Comparison of ENCODE assay signal across 1 cellular context in the genomic region with DNA sequence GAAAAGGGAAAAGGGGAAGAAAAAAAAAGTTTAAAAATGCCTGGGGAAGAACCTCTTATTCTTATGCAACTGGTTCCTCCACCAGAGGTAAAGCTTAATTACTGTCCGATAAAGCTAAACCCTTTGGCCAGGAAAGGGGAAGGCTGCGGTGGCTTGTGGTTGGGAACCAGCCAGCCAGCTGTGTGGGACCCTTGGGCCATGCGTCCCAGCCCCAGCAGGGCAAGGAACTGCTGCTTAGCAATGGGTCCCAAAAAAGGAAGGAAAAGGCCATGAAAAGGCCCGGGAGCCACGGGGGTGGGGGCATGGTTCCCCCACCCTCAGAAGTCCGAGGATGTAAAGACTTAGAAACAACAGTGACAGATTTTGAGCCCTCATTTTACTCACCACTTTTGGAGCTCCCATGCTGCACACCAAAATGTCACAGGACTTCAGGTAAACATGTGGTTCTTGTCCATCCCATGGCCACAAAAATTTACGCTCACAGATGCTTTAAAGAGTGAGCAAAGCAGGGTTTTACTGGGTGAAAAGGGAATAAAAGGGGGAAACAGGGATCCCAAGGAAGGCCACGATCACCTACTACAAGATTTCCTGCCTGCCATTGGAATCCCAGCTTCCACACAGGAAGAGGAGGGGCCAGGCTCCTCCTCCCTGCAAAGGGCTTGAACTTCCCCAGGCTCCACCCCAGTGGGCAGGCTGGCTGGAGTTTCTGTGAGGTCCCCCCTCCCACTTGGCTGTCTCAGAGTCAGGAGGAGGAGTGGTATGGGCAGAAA.
TF ChIP-seq lines count a peak whose summit lies in the region.

No MANE protein-coding gene starts in this region.

TF ChIP-seq in HepG2, 621 proteins besides CTCF, POLR2A, EP300 and RAD21 (continued from another document and continues in another):
- TF ChIP-seq, protein P1, sequence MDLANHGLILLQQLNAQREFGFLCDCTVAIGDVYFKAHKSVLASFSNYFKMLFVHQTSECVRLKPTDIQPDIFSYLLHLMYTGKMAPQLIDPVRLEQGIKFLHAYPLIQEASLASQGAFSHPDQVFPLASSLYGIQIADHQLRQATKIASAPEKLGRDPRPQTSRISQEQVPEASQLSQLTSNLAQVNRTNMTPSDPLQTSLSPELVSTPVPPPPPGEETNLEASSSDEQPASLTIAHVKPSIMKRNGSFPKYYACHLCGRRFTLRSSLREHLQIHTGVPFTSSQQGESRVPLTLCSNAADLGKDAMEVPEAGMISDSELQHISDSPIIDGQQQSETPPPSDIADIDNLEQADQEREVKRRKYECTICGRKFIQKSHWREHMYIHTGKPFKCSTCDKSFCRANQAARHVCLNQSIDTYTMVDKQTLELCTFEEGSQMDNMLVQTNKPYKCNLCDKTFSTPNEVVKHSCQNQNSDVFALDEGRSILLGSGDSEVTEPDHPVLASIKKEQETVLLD (CRISPR knock-in tag; IDR thresholded peaks at IDR 0.05; ENCODE audit: low read depth), result no peak
- peak; percentile 54 for TF ChIP-seq ZNF317 (CRISPR knock-in tag; IDR thresholded peaks at IDR 0.05)
- no peak for TF ChIP-seq ETV6 (CRISPR knock-in tag; conservative IDR thresholded peaks at IDR 0.05)
- TF ChIP-seq, protein P2, sequence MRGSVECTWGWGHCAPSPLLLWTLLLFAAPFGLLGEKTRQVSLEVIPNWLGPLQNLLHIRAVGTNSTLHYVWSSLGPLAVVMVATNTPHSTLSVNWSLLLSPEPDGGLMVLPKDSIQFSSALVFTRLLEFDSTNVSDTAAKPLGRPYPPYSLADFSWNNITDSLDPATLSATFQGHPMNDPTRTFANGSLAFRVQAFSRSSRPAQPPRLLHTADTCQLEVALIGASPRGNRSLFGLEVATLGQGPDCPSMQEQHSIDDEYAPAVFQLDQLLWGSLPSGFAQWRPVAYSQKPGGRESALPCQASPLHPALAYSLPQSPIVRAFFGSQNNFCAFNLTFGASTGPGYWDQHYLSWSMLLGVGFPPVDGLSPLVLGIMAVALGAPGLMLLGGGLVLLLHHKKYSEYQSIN (CRISPR knock-in tag; IDR thresholded peaks at IDR 0.05; ENCODE audit: borderline replicate concordance), result no peak
- TF ChIP-seq, protein P3, sequence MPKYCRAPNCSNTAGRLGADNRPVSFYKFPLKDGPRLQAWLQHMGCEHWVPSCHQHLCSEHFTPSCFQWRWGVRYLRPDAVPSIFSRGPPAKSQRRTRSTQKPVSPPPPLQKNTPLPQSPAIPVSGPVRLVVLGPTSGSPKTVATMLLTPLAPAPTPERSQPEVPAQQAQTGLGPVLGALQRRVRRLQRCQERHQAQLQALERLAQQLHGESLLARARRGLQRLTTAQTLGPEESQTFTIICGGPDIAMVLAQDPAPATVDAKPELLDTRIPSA (CRISPR knock-in tag; IDR thresholded peaks at IDR 0.05; ENCODE audit: borderline replicate concordance), result no peak
- peak; percentile 42; the same call in 1 of the 2 replicates for TF ChIP-seq HOXA3 (CRISPR knock-in tag; IDR thresholded peaks at IDR 0.05)
- TF ChIP-seq ZNF20 (CRISPR knock-in tag; IDR thresholded peaks at IDR 0.05), result no peak
- TF ChIP-seq ZNF558 (CRISPR knock-in tag; IDR thresholded peaks at IDR 0.05; ENCODE audit: borderline replicate concordance), result no peak
- no peak for TF ChIP-seq ZFP41 (CRISPR knock-in tag; IDR thresholded peaks at IDR 0.05; ENCODE audit: borderline replicate concordance)
- TF ChIP-seq, protein P4, sequence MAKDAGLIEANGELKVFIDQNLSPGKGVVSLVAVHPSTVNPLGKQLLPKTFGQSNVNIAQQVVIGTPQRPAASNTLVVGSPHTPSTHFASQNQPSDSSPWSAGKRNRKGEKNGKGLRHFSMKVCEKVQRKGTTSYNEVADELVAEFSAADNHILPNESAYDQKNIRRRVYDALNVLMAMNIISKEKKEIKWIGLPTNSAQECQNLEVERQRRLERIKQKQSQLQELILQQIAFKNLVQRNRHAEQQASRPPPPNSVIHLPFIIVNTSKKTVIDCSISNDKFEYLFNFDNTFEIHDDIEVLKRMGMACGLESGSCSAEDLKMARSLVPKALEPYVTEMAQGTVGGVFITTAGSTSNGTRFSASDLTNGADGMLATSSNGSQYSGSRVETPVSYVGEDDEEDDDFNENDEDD (CRISPR knock-in tag; IDR thresholded peaks at IDR 0.05; ENCODE audit: borderline replicate concordance), result no peak
- TF ChIP-seq ZNF274 (CRISPR knock-in tag; IDR thresholded peaks at IDR 0.05), result no peak
- TF ChIP-seq ZKSCAN1 (IDR thresholded peaks at IDR 0.05; ENCODE audit: low read length), result no peak
- TF ChIP-seq ZNF549 (CRISPR knock-in tag; IDR thresholded peaks at IDR 0.05), result no peak
- TF ChIP-seq SAFB2 (CRISPR knock-in tag; IDR thresholded peaks at IDR 0.05; ENCODE audit: borderline replicate concordance, low read depth), result no peak
- TF ChIP-seq, protein P5, sequence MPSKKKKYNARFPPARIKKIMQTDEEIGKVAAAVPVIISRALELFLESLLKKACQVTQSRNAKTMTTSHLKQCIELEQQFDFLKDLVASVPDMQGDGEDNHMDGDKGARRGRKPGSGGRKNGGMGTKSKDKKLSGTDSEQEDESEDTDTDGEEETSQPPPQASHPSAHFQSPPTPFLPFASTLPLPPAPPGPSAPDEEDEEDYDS (CRISPR knock-in tag; IDR thresholded peaks at IDR 0.05), result peak; percentile 62; the same call in 1 of the 2 replicates
- peak; percentile 49; the same call in 1 of the 2 replicates for TF ChIP-seq ZNF333 (CRISPR knock-in tag; IDR thresholded peaks at IDR 0.05; ENCODE audit: borderline replicate concordance)
- TF ChIP-seq, protein P6, sequence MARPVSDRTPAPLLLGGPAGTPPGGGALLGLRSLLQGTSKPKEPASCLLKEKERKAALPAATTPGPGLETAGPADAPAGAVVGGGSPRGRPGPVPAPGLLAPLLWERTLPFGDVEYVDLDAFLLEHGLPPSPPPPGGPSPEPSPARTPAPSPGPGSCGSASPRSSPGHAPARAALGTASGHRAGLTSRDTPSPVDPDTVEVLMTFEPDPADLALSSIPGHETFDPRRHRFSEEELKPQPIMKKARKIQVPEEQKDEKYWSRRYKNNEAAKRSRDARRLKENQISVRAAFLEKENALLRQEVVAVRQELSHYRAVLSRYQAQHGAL (CRISPR knock-in tag; IDR thresholded peaks at IDR 0.05; ENCODE audit: not compliant biosample characterization), result no peak
- no peak for TF ChIP-seq SOX13 (IDR thresholded peaks at IDR 0.05)
- no peak for TF ChIP-seq SOX13 (CRISPR knock-in tag; conservative IDR thresholded peaks at IDR 0.05 in 1 of 2, IDR thresholded peaks at IDR 0.05 in 1 of 2)
- TF ChIP-seq ZNF776 (CRISPR knock-in tag; IDR thresholded peaks at IDR 0.05), result no peak
- no peak for TF ChIP-seq LCORL (IDR thresholded peaks at IDR 0.05)
- TF ChIP-seq LCORL (CRISPR knock-in tag; IDR thresholded peaks at IDR 0.05), result no peak; the same call in 1 of the 2 replicates
- TF ChIP-seq SNAPC2 (CRISPR knock-in tag; IDR thresholded peaks at IDR 0.05), result no peak
- TF ChIP-seq ZNF564 (CRISPR knock-in tag; IDR thresholded peaks at IDR 0.05), result no peak
- TF ChIP-seq ZNF878 (CRISPR knock-in tag; IDR thresholded peaks at IDR 0.05), result 0 out of 2 replicates have a peak, but pooled peaks have one; percentile 36
- peak; percentile 69; the same call in 1 of the 2 replicates for TF ChIP-seq ZNF224 (CRISPR knock-in tag; IDR thresholded peaks at IDR 0.05)
- no peak for TF ChIP-seq REXO4 (CRISPR knock-in tag; IDR thresholded peaks at IDR 0.05; ENCODE audit: borderline replicate concordance)
- TF ChIP-seq, protein P7, sequence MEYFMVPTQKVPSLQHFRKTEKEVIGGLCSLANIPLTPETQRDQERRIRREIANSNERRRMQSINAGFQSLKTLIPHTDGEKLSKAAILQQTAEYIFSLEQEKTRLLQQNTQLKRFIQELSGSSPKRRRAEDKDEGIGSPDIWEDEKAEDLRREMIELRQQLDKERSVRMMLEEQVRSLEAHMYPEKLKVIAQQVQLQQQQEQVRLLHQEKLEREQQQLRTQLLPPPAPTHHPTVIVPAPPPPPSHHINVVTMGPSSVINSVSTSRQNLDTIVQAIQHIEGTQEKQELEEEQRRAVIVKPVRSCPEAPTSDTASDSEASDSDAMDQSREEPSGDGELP (IDR thresholded peaks at IDR 0.05; ENCODE audit: borderline replicate concordance, low read depth), result peak; percentile 54; the same call in 1 of the 2 replicates
- 0 out of 2 replicates have a peak, but pooled peaks have one; percentile 28 for TF ChIP-seq ZNF816 (CRISPR knock-in tag; IDR thresholded peaks at IDR 0.05; ENCODE audit: borderline replicate concordance)
- TF ChIP-seq TSC22D2 (CRISPR knock-in tag; IDR thresholded peaks at IDR 0.05; ENCODE audit: borderline replicate concordance), result peak; percentile 35; the same call in 1 of the 2 replicates
- TF ChIP-seq PAX8 (CRISPR knock-in tag; IDR thresholded peaks at IDR 0.05; ENCODE audit: borderline replicate concordance), result no peak
- TF ChIP-seq ZC3H4 (CRISPR knock-in tag; IDR thresholded peaks at IDR 0.05; ENCODE audit: borderline replicate concordance), result no peak
- no peak for TF ChIP-seq TCF12 (IDR thresholded peaks at IDR 0.05)
- TF ChIP-seq TCF12 (CRISPR knock-in tag; IDR thresholded peaks at IDR 0.05), result no peak
- TF ChIP-seq EEA1 (CRISPR knock-in tag; IDR thresholded peaks at IDR 0.05; ENCODE audit: borderline replicate concordance), result no peak
- TF ChIP-seq RCOR2 (CRISPR knock-in tag; IDR thresholded peaks at IDR 0.05), result no peak
- TF ChIP-seq, protein P8, sequence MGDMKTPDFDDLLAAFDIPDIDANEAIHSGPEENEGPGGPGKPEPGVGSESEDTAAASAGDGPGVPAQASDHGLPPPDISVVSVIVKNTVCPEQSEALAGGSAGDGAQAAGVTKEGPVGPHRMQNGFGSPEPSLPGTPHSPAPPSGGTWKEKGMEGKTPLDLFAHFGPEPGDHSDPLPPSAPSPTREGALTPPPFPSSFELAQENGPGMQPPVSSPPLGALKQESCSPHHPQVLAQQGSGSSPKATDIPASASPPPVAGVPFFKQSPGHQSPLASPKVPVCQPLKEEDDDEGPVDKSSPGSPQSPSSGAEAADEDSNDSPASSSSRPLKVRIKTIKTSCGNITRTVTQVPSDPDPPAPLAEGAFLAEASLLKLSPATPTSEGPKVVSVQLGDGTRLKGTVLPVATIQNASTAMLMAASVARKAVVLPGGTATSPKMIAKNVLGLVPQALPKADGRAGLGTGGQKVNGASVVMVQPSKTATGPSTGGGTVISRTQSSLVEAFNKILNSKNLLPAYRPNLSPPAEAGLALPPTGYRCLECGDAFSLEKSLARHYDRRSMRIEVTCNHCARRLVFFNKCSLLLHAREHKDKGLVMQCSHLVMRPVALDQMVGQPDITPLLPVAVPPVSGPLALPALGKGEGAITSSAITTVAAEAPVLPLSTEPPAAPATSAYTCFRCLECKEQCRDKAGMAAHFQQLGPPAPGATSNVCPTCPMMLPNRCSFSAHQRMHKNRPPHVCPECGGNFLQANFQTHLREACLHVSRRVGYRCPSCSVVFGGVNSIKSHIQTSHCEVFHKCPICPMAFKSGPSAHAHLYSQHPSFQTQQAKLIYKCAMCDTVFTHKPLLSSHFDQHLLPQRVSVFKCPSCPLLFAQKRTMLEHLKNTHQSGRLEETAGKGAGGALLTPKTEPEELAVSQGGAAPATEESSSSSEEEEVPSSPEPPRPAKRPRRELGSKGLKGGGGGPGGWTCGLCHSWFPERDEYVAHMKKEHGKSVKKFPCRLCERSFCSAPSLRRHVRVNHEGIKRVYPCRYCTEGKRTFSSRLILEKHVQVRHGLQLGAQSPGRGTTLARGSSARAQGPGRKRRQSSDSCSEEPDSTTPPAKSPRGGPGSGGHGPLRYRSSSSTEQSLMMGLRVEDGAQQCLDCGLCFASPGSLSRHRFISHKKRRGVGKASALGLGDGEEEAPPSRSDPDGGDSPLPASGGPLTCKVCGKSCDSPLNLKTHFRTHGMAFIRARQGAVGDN (CRISPR knock-in tag; IDR thresholded peaks at IDR 0.05), result peak; percentile 65
- no peak for TF ChIP-seq PAF1 (CRISPR knock-in tag; IDR thresholded peaks at IDR 0.05)
- no peak for TF ChIP-seq AKAP8 (CRISPR knock-in tag; IDR thresholded peaks at IDR 0.05)
- no peak for TF ChIP-seq GLI4 (CRISPR knock-in tag; IDR thresholded peaks at IDR 0.05; ENCODE audit: borderline replicate concordance)
- no peak for TF ChIP-seq XBP1 (CRISPR knock-in tag; IDR thresholded peaks at IDR 0.05)
- TF ChIP-seq NR3C1 (CRISPR knock-in tag; IDR thresholded peaks at IDR 0.05), result no peak
- no peak for TF ChIP-seq HNF4G (IDR thresholded peaks at IDR 0.05; ENCODE audit: borderline replicate concordance, low read depth, low read length)
- no peak for TF ChIP-seq HNF4G (CRISPR knock-in tag; IDR thresholded peaks at IDR 0.05; ENCODE audit: borderline replicate concordance, low read depth)
- peak; percentile 62; the same call in 1 of the 2 replicates for TF ChIP-seq SNAI1 (CRISPR knock-in tag; IDR thresholded peaks at IDR 0.05; ENCODE audit: borderline replicate concordance)
- TF ChIP-seq, protein P9, sequence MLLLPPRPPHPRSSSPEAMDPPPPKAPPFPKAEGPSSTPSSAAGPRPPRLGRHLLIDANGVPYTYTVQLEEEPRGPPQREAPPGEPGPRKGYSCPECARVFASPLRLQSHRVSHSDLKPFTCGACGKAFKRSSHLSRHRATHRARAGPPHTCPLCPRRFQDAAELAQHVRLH (CRISPR knock-in tag; IDR thresholded peaks at IDR 0.05; ENCODE audit: borderline replicate concordance, low read depth), result peak; percentile 69; the same call in 1 of the 2 replicates
- TF ChIP-seq, protein P10, sequence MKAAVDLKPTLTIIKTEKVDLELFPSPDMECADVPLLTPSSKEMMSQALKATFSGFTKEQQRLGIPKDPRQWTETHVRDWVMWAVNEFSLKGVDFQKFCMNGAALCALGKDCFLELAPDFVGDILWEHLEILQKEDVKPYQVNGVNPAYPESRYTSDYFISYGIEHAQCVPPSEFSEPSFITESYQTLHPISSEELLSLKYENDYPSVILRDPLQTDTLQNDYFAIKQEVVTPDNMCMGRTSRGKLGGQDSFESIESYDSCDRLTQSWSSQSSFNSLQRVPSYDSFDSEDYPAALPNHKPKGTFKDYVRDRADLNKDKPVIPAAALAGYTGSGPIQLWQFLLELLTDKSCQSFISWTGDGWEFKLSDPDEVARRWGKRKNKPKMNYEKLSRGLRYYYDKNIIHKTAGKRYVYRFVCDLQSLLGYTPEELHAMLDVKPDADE (CRISPR knock-in tag; IDR thresholded peaks at IDR 0.05), result no peak
- TF ChIP-seq ZNF644 (CRISPR knock-in tag; IDR thresholded peaks at IDR 0.05; ENCODE audit: low read depth), result peak; percentile 66; the same call in 1 of the 2 replicates
- TF ChIP-seq ZNF260 (CRISPR knock-in tag; IDR thresholded peaks at IDR 0.05; ENCODE audit: borderline replicate concordance, low read depth), result no peak
- no peak for TF ChIP-seq RNF2 (conservative IDR thresholded peaks at IDR 0.05; ENCODE audit: low read depth)
- TF ChIP-seq RARG (CRISPR knock-in tag; IDR thresholded peaks at IDR 0.05; ENCODE audit: low read depth), result no peak
- no peak for TF ChIP-seq ATAD3A (CRISPR knock-in tag; IDR thresholded peaks at IDR 0.05)
- TF ChIP-seq, protein P11, sequence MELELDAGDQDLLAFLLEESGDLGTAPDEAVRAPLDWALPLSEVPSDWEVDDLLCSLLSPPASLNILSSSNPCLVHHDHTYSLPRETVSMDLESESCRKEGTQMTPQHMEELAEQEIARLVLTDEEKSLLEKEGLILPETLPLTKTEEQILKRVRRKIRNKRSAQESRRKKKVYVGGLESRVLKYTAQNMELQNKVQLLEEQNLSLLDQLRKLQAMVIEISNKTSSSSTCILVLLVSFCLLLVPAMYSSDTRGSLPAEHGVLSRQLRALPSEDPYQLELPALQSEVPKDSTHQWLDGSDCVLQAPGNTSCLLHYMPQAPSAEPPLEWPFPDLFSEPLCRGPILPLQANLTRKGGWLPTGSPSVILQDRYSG (CRISPR knock-in tag; IDR thresholded peaks at IDR 0.05), result no peak
- TF ChIP-seq, protein P12, sequence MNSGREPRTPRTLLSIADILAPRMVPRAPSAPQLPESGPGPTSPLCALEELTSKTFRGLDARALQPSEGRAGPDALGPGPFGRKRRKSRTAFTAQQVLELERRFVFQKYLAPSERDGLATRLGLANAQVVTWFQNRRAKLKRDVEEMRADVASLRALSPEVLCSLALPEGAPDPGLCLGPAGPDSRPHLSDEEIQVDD (CRISPR knock-in tag; IDR thresholded peaks at IDR 0.05; ENCODE audit: borderline replicate concordance), result no peak
- TF ChIP-seq HDAC1 (CRISPR knock-in tag; IDR thresholded peaks at IDR 0.05), result peak; percentile 49
